9 cellular contexts compared by ENCODE assay signal in genomic region chr17:75078097-75079022, GRCh38. TPM values are rescaled to one million over a fixed set of nuclear protein-coding genes. Genes with fewer than 3 reads are reported as not detected.
DNase-seq lines count a peak whose midpoint lies in the region; ATAC-seq and TF ChIP-seq lines count a peak whose summit lies in the region.
"Had no signal": no experiment of that assay in that cellular context is flagged by ENCODE, and none has a peak within 500 bp of the region (broad histone marks: within the 10 kb centered on the region; RNA-seq: fewer than 3 reads in every experiment).

No MANE protein-coding gene starts in this region.

- peaks cover 32% of the 10 kb centered on the region for H3K4me1 ChIP-seq in HUES6 (ENCODE audit: control insufficient read depth, insufficient read depth, low read length)

- H3K4me3 ChIP-seq in HUES6 (ENCODE audit: low read depth, low read length) (no peak overlapping the region), choroid plexus epithelial cell (ENCODE audit: low read depth, low read length) (no peak overlapping the region)
- H3K4me3 ChIP-seq: cardiac muscle cell had no signal

- no peaks in the 10 kb centered on the region for H3K9me3 ChIP-seq in HUES6 (ENCODE audit: control insufficient read depth, insufficient read depth, low read depth, low read length)

- H3K27ac ChIP-seq in HUES6 (ENCODE audit: low read depth, low read length): peak overlapping the region; percentile 67; the same call in 1 of the 2 replicates
- H3K27ac ChIP-seq: cardiac muscle cell had no signal

- intact Hi-C loops in activated CD4-positive, alpha-beta T cell treated with anti-CD3 and anti-CD28 coated beads, Interleukin-2, amount 10 ng/mL, durations not matched to agents 24 days and 14 days (cut with micrococcal nuclease): no loop called here

- no peak for DNase-seq in activated CD4-positive, alpha-beta T cell treated with anti-CD3 and anti-CD28 coated beads, Interleukin-2, amount 10 ng/mL, durations not matched to agents 24 days and 14 days
- DNase-seq in activated CD4-positive, alpha-beta T cell treated with anti-CD3 and anti-CD28 coated beads for 1 hour: no peak
- peak; percentile 79 for DNase-seq in choroid plexus epithelial cell (ENCODE audit: low read depth)
- no peak for DNase-seq in naive B cell
- no peak for DNase-seq in NCI-H1417 treated with DMSO at 0.1 percent for 48 hours (lab: John Stamatoyannopoulos, UW)
- DNase-seq in NCI-H2029 treated with DMSO at 0.1 percent for 48 hours (lab: John Stamatoyannopoulos, UW): no peak

- ATAC-seq in naive B cell (ENCODE audit: low read depth in 2 of 2) (peak; percentile 34 to 46), HG02938 (IDR thresholded peaks at IDR 0.05; ENCODE audit: unreplicated experiment) (no peak)

- peak overlapping the region; percentile 51 for H3K9ac ChIP-seq in HUES6 (ENCODE audit: low read length)

- no peaks in the 10 kb centered on the region for H3K9me3 Mint-ChIP-seq in activated CD4-positive, alpha-beta T cell treated with anti-CD3 and anti-CD28 coated beads, Interleukin-2, amount 10 ng/mL, durations not matched to agents 24 days and 14 days
- no peaks in the 10 kb centered on the region for H3K9me3 Mint-ChIP-seq in naive B cell

- H3K27ac Mint-ChIP-seq in activated CD4-positive, alpha-beta T cell treated with anti-CD3 and anti-CD28 coated beads, Interleukin-2, amount 10 ng/mL, durations not matched to agents 24 days and 14 days: no peak overlapping the region
- H3K27ac Mint-ChIP-seq in naive B cell: peak overlapping the region in 2 of 6 donors; percentile 79 to 86

- no peaks in the 10 kb centered on the region for H3K27me3 Mint-ChIP-seq in activated CD4-positive, alpha-beta T cell treated with anti-CD3 and anti-CD28 coated beads, Interleukin-2, amount 10 ng/mL, durations not matched to agents 24 days and 14 days
- peaks cover 0 to 16% (median 15%) of the 10 kb centered on the region in 3 donors for H3K27me3 Mint-ChIP-seq in naive B cell

- H3K4me3 Mint-ChIP-seq in activated CD4-positive, alpha-beta T cell treated with anti-CD3 and anti-CD28 coated beads, Interleukin-2, amount 10 ng/mL, durations not matched to agents 24 days and 14 days: peak overlapping the region; percentile 74
- H3K4me3 Mint-ChIP-seq in naive B cell: peak overlapping the region; percentile 80 to 89 (median 84)

- no peaks in the 10 kb centered on the region for H3K36me3 Mint-ChIP-seq in activated CD4-positive, alpha-beta T cell treated with anti-CD3 and anti-CD28 coated beads, Interleukin-2, amount 10 ng/mL, durations not matched to agents 24 days and 14 days (ENCODE audit: low read depth)
- H3K36me3 Mint-ChIP-seq in naive B cell: no peaks in the 10 kb centered on the region

- no peaks in the 10 kb centered on the region for H3K36me3 ChIP-seq in HUES6 (ENCODE audit: control insufficient read depth, insufficient read depth, low read length)
- H3K36me3 ChIP-seq: cardiac muscle cell had no signal

- peaks cover 17% of the 10 kb centered on the region for H3K4me1 Mint-ChIP-seq in activated CD4-positive, alpha-beta T cell treated with anti-CD3 and anti-CD28 coated beads, Interleukin-2, amount 10 ng/mL, durations not matched to agents 24 days and 14 days
- peaks cover 6 to 23% (median 18%) of the 10 kb centered on the region in 3 donors for H3K4me1 Mint-ChIP-seq in naive B cell

- no peaks in the 10 kb centered on the region for H3K27me3 ChIP-seq in HUES6 (ENCODE audit: control insufficient read depth, insufficient read depth, low read length)
- H3K27me3 ChIP-seq: cardiac muscle cell had no signal

- TF ChIP-seq CTCF in choroid plexus epithelial cell (conservative IDR thresholded peaks at IDR 0.05; ENCODE audit: low read depth, low read length): no peak

RNA-seq across cellular contexts. Expression of gene SLC16A5, which starts 9.4 kb away (rescaled TPM):
- 6.8 and 7.2 TPM in 2 replicates for total RNA-seq in activated CD4-positive, alpha-beta T cell treated with anti-CD3 and anti-CD28 coated beads, Interleukin-2, amount 10 ng/mL, durations not matched to agents 24 days and 14 days
- polyA plus RNA-seq in naive B cell (ENCODE audit: low read depth in 6 of 6): 1 to 10 TPM; 1.1 to 4.0 (median 2.1) TPM

RNA-seq across cellular contexts. Expression of gene KCTD2, which starts 31.3 kb away (rescaled TPM):
- total RNA-seq in activated CD4-positive, alpha-beta T cell treated with anti-CD3 and anti-CD28 coated beads, Interleukin-2, amount 10 ng/mL, durations not matched to agents 24 days and 14 days: 18.7 and 19.0 TPM in 2 replicates
- polyA plus RNA-seq in naive B cell (ENCODE audit: low read depth in 6 of 6): 1 to 10 TPM; 2.9 to 9.8 (median 4.8) TPM

RNA-seq across cellular contexts. Expression of gene ARMC7, which starts 31.4 kb away (rescaled TPM):
- 11.2 and 12.0 TPM in 2 replicates for total RNA-seq in activated CD4-positive, alpha-beta T cell treated with anti-CD3 and anti-CD28 coated beads, Interleukin-2, amount 10 ng/mL, durations not matched to agents 24 days and 14 days
- 1 to 10 TPM; 2.0 to 6.0 (median 4.5) TPM for polyA plus RNA-seq in naive B cell (ENCODE audit: low read depth in 6 of 6)

RNA-seq across cellular contexts. Expression of gene ATP5PD, which starts 31.6 kb away (rescaled TPM):
- 158 and 161 TPM in 2 replicates for total RNA-seq in activated CD4-positive, alpha-beta T cell treated with anti-CD3 and anti-CD28 coated beads, Interleukin-2, amount 10 ng/mL, durations not matched to agents 24 days and 14 days
- 100 to 1,000 TPM; 191 to 306 (median 269) TPM for polyA plus RNA-seq in naive B cell (ENCODE audit: low read depth in 6 of 6)

RNA-seq across cellular contexts. Expression of gene NT5C, which starts 53.2 kb away (rescaled TPM):
- 76.5 and 84.7 TPM in 2 replicates for total RNA-seq in activated CD4-positive, alpha-beta T cell treated with anti-CD3 and anti-CD28 coated beads, Interleukin-2, amount 10 ng/mL, durations not matched to agents 24 days and 14 days
- 100 to 1,000 TPM in 3 of 6 donors, 10 to 100 TPM in 3; 85.0 to 136 (median 111) TPM for polyA plus RNA-seq in naive B cell (ENCODE audit: low read depth in 6 of 6)
